ENCODE assay signal across 20 cellular contexts in the genomic region with DNA sequence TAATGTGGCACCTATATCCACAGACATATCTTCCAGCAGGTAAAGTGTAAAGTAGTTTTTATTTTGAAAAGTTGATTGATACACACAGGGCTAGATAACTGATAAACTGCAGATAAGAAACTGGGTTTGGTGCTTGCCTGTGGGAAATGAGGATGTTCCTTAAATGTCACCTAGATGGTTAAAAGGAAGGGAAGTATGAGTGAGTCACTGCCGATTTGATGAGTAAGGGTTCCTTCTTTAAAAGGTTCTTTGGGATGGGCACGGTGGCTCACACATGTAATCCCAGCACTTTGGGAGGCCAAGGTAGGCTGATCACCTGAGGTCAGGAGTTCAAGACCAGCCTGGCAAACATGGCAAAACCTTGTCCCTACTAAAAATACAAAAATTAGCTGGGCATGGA.
"Had no signal": no experiment of that assay in that cellular context is flagged by ENCODE, and none has a peak within 500 bp of the region (broad histone marks: within the 10 kb centered on the region; RNA-seq: fewer than 3 reads in every experiment).

No MANE protein-coding gene starts in this region.

- H3K36me3 ChIP-seq: brain microvascular endothelial cell, prostate gland, uterus had no signal

- H3K9me3 Mint-ChIP-seq: activated T-cell treated with anti-CD3 and anti-CD28 coated beads, Interleukin-2, amount 50 U/mL, for 4 hours had no signal

- ATAC-seq: activated T-cell treated with anti-CD3 and anti-CD28 coated beads, Interleukin-2, amount 50 U/mL, for 4 hours; gastroesophageal sphincter; heart left ventricle; left ventricle myocardium superior; stimulated activated naive CD8-positive, alpha-beta T cell treated with anti-CD3 and anti-CD28 coated beads, Interleukin-15, Interleukin-2, amounts not matched to agents 100 U/mL and 50 U/mL, for 24 hours had no signal

- H3K4me1 ChIP-seq: gastroesophageal sphincter, prostate gland, right atrium auricular region, tibial nerve, uterus had no signal

- H3K9me3 ChIP-seq: heart left ventricle, prostate gland, right atrium auricular region, uterus had no signal

- H3K27me3 ChIP-seq: brain microvascular endothelial cell, gastroesophageal sphincter, heart left ventricle, right atrium auricular region, tibial nerve, uterus had no signal

- DNase-seq: activated CD4-positive, alpha-beta T cell treated with anti-CD3 and anti-CD28 coated beads, Interleukin-2, amount 50 U/mL, for 1 hour; activated CD4-positive, CD25-positive, alpha-beta regulatory T cell treated with anti-CD3 and anti-CD28 coated beads, Interleukin-2, amount 50 U/mL, for 72 hours; activated CD8-positive, alpha-beta memory T cell treated with anti-CD3 and anti-CD28 coated beads, Interleukin-2, amount 50 U/mL, for 4 hours; activated effector memory CD4-positive, alpha-beta T cell treated with Interleukin-2 at 50 U/mL for 16 hours; activated naive CD4-positive, alpha-beta T cell treated with anti-CD3 and anti-CD28 coated beads, Interleukin-2, amount 50 U/mL, for 16 hours; activated T-cell treated with anti-CD3 and anti-CD28 coated beads, Interleukin-2, amount 50 U/mL, for 4 hours; aorta; brain microvascular endothelial cell; erythroblast; heart left ventricle; left ventricle myocardium superior; nephron progenitor cell; stimulated activated naive CD8-positive, alpha-beta T cell treated with anti-CD3 and anti-CD28 coated beads, Interleukin-15, Interleukin-2, amounts not matched to agents 100 U/mL and 50 U/mL, for 24 hours; uterus had no signal

- H3K27ac ChIP-seq: brain microvascular endothelial cell, coronary artery, gastroesophageal sphincter, heart left ventricle, prostate gland, right atrium auricular region, tibial nerve, uterus, VCaP had no signal

- H3K27ac Mint-ChIP-seq: nephron progenitor cell had no signal

- H3K4me1 Mint-ChIP-seq: nephron progenitor cell had no signal

- H3K4me3 ChIP-seq: coronary artery, gastroesophageal sphincter, heart left ventricle, prostate gland, right atrium auricular region, tibial nerve, uterus had no signal

- H3K4me3 Mint-ChIP-seq: activated T-cell treated with anti-CD3 and anti-CD28 coated beads, Interleukin-2, amount 50 U/mL, for 4 hours; nephron progenitor cell had no signal
